Comparison of ENCODE assay signal across 1 cellular context in genomic region chr15:79310985-79311900, GRCh38.
TF ChIP-seq lines count a peak whose summit lies in the region.

TSS of gene TMED3 (plus strand) at chr15:79311112. CDS start at chr15:79311250, 138 bp downstream.

TF ChIP-seq in HepG2, 621 proteins besides CTCF, POLR2A, EP300 and RAD21 (continued from another document and continues in another):
- TF ChIP-seq MLXIP (CRISPR knock-in tag; IDR thresholded peaks at IDR 0.05; ENCODE audit: borderline replicate concordance), result no peak
- TF ChIP-seq ZNF234 (CRISPR knock-in tag; conservative IDR thresholded peaks at IDR 0.05), result 0 out of 2 replicates have a peak, but pooled peaks have one; percentile 79
- peak; percentile 72; the same call in 1 of the 2 replicates for TF ChIP-seq TBX2 (CRISPR knock-in tag; IDR thresholded peaks at IDR 0.05; ENCODE audit: borderline replicate concordance)
- TF ChIP-seq RELA (CRISPR knock-in tag; IDR thresholded peaks at IDR 0.05), result no peak
- peak; percentile 69 for TF ChIP-seq MED1 (CRISPR knock-in tag; IDR thresholded peaks at IDR 0.05)
- TF ChIP-seq ZSCAN25 (CRISPR knock-in tag; IDR thresholded peaks at IDR 0.05), result peak; percentile 66
- TF ChIP-seq, protein P1, sequence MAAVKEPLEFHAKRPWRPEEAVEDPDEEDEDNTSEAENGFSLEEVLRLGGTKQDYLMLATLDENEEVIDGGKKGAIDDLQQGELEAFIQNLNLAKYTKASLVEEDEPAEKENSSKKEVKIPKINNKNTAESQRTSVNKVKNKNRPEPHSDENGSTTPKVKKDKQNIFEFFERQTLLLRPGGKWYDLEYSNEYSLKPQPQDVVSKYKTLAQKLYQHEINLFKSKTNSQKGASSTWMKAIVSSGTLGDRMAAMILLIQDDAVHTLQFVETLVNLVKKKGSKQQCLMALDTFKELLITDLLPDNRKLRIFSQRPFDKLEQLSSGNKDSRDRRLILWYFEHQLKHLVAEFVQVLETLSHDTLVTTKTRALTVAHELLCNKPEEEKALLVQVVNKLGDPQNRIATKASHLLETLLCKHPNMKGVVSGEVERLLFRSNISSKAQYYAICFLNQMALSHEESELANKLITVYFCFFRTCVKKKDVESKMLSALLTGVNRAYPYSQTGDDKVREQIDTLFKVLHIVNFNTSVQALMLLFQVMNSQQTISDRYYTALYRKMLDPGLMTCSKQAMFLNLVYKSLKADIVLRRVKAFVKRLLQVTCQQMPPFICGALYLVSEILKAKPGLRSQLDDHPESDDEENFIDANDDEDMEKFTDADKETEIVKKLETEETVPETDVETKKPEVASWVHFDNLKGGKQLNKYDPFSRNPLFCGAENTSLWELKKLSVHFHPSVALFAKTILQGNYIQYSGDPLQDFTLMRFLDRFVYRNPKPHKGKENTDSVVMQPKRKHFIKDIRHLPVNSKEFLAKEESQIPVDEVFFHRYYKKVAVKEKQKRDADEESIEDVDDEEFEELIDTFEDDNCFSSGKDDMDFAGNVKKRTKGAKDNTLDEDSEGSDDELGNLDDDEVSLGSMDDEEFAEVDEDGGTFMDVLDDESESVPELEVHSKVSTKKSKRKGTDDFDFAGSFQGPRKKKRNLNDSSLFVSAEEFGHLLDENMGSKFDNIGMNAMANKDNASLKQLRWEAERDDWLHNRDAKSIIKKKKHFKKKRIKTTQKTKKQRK (IDR thresholded peaks at IDR 0.05; ENCODE audit: low read length), result no peak
- TF ChIP-seq ETV6 (CRISPR knock-in tag; conservative IDR thresholded peaks at IDR 0.05), result 0 out of 2 replicates have a peak, but pooled peaks have one; percentile 15
- peak; percentile 57; the same call in 1 of the 2 replicates for TF ChIP-seq HES4 (CRISPR knock-in tag; IDR thresholded peaks at IDR 0.05; ENCODE audit: borderline replicate concordance)
- peak; percentile 51 for TF ChIP-seq MED8 (CRISPR knock-in tag; IDR thresholded peaks at IDR 0.05; ENCODE audit: insufficient replicate concordance)
- TF ChIP-seq NFATC3 (CRISPR knock-in tag; IDR thresholded peaks at IDR 0.05), result no peak
- TF ChIP-seq ZNF414 (CRISPR knock-in tag; IDR thresholded peaks at IDR 0.05), result 0 out of 2 replicates have a peak, but pooled peaks have one; percentile 80
- TF ChIP-seq ZNF501 (CRISPR knock-in tag; IDR thresholded peaks at IDR 0.05), result peak; percentile 56; the same call in 1 of the 2 replicates
- peak; percentile 52; the same call in 1 of the 2 replicates for TF ChIP-seq RNF2 (conservative IDR thresholded peaks at IDR 0.05; ENCODE audit: low read depth)
- TF ChIP-seq SAFB2 (CRISPR knock-in tag; IDR thresholded peaks at IDR 0.05; ENCODE audit: borderline replicate concordance, low read depth), result 0 out of 2 replicates have a peak, but pooled peaks have one; percentile 52
- TF ChIP-seq ZNF142 (CRISPR knock-in tag; IDR thresholded peaks at IDR 0.05), result 0 out of 2 replicates have a peak, but pooled peaks have one; percentile 64
- peak; percentile 90 for TF ChIP-seq ZNF605 (CRISPR knock-in tag; IDR thresholded peaks at IDR 0.05)
- 0 out of 2 replicates have a peak, but pooled peaks have one; percentile 74 for TF ChIP-seq SMAD1 (CRISPR knock-in tag; IDR thresholded peaks at IDR 0.05; ENCODE audit: borderline replicate concordance, low read depth)
- no peak for TF ChIP-seq SOX6 (IDR thresholded peaks at IDR 0.05)
- TF ChIP-seq SOX6 (CRISPR knock-in tag; IDR thresholded peaks at IDR 0.05), result 0 out of 2 replicates have a peak, but pooled peaks have one; percentile 23
- TF ChIP-seq KLF15 (CRISPR knock-in tag; IDR thresholded peaks at IDR 0.05; ENCODE audit: borderline replicate concordance), result 0 out of 2 replicates have a peak, but pooled peaks have one; percentile 49
- peak; percentile 79 for TF ChIP-seq IKZF4 (CRISPR knock-in tag; IDR thresholded peaks at IDR 0.05; ENCODE audit: borderline replicate concordance, low read depth, not compliant biosample characterization)
- 0 out of 2 replicates have a peak, but pooled peaks have one; percentile 86 for TF ChIP-seq PAWR (CRISPR knock-in tag; IDR thresholded peaks at IDR 0.05; ENCODE audit: borderline replicate concordance)
- no peak for TF ChIP-seq RFX5 (IDR thresholded peaks at IDR 0.05; ENCODE audit: low read depth, low read length)
- TF ChIP-seq ZNF292 (CRISPR knock-in tag; IDR thresholded peaks at IDR 0.05; ENCODE audit: borderline replicate concordance, low read depth), result no peak
- peak; percentile 89 for TF ChIP-seq ZNF563 (CRISPR knock-in tag; IDR thresholded peaks at IDR 0.05)
- 0 out of 2 replicates have a peak, but pooled peaks have one; percentile 50 for TF ChIP-seq ZNF598 (CRISPR knock-in tag; IDR thresholded peaks at IDR 0.05; ENCODE audit: borderline replicate concordance)
- TF ChIP-seq ZNF317 (CRISPR knock-in tag; IDR thresholded peaks at IDR 0.05), result no peak; the same call in 1 of the 2 replicates
- TF ChIP-seq, protein P2, sequence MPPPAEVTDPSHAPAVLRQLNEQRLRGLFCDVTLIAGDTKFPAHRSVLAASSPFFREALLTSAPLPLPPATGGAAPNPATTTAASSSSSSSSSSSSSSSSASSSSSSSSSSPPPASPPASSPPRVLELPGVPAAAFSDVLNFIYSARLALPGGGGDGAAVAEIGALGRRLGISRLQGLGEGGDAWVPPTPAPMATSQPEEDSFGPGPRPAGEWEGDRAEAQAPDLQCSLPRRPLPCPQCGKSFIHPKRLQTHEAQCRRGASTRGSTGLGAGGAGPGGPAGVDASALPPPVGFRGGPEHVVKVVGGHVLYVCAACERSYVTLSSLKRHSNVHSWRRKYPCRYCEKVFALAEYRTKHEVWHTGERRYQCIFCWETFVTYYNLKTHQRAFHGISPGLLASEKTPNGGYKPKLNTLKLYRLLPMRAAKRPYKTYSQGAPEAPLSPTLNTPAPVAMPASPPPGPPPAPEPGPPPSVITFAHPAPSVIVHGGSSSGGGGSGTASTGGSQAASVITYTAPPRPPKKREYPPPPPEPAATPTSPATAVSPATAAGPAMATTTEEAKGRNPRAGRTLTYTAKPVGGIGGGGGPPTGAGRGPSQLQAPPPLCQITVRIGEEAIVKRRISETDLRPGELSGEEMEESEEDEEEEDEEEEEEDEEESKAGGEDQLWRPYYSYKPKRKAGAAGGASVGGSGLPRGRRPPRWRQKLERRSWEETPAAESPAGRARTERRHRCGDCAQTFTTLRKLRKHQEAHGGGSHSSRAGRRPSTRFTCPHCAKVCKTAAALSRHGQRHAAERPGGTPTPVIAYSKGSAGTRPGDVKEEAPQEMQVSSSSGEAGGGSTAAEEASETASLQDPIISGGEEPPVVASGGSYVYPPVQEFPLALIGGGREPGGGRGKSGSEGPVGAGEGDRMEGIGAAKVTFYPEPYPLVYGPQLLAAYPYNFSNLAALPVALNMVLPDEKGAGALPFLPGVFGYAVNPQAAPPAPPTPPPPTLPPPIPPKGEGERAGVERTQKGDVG (CRISPR knock-in tag; IDR thresholded peaks at IDR 0.05; ENCODE audit: borderline replicate concordance), result peak; percentile 76; the same call in 1 of the 2 replicates
- TF ChIP-seq, protein P3, sequence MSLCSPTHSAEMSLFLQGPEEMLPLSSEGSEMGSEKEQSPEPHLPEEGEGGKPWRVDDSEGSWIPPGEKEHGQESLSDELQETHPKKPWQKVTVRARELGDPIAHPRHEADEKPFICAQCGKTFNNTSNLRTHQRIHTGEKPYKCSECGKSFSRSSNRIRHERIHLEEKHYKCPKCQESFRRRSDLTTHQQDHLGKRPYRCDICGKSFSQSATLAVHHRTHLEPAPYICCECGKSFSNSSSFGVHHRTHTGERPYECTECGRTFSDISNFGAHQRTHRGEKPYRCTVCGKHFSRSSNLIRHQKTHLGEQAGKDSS (CRISPR knock-in tag; IDR thresholded peaks at IDR 0.05; ENCODE audit: borderline replicate concordance, low read depth), result peak; percentile 88; the same call in 1 of the 2 replicates
- peak; percentile 75; the same call in 1 of the 2 replicates for TF ChIP-seq ZNF138 (CRISPR knock-in tag; IDR thresholded peaks at IDR 0.05; ENCODE audit: low read depth)
- TF ChIP-seq BORCS8-MEF2B (CRISPR knock-in tag; IDR thresholded peaks at IDR 0.05), result peak; percentile 79
- TF ChIP-seq ZBTB8A (CRISPR knock-in tag; IDR thresholded peaks at IDR 0.05; ENCODE audit: borderline replicate concordance, low read depth), result peak; percentile 80; the same call in 1 of the 2 replicates
- TF ChIP-seq DR1 (CRISPR knock-in tag; IDR thresholded peaks at IDR 0.05), result 0 out of 2 replicates have a peak, but pooled peaks have one; percentile 15
- TF ChIP-seq ZNF329 (CRISPR knock-in tag; IDR thresholded peaks at IDR 0.05; ENCODE audit: low read depth), result peak; percentile 51; the same call in 1 of the 2 replicates
- peak; percentile 80; the same call in 1 of the 2 replicates for TF ChIP-seq ZNF678 (CRISPR knock-in tag; IDR thresholded peaks at IDR 0.05)
